ENCODE assay signal across 22 cellular contexts in genomic region chr7:18461785-18462467, GRCh38. TPM values are rescaled to one million over a fixed set of nuclear protein-coding genes. Genes with fewer than 3 reads are reported as not detected.
A peak's percentile ranks its signal among the peaks of the same experiment; 100 is the strongest.
DNase-seq lines count a peak whose midpoint lies in the region; ATAC-seq, FAIRE-seq and TF ChIP-seq lines count a peak whose summit lies in the region.
"Had no signal": no experiment of that assay in that cellular context is flagged by ENCODE, and none has a peak within 500 bp of the region (broad histone marks: within the 10 kb centered on the region; RNA-seq: fewer than 3 reads in every experiment).

No MANE protein-coding gene starts in this region.

- H3K4me1 ChIP-seq in foreskin keratinocyte = peaks cover 2% of the 10 kb centered on the region
- H3K4me1 ChIP-seq in body of pancreas = no peaks in the 10 kb centered on the region
- H3K4me1 ChIP-seq: colonic mucosa, right atrium auricular region, upper lobe of right lung had no signal

- H3K36me3 ChIP-seq in body of pancreas (replicated peaks in 1 of 2; ENCODE audit: insufficient read depth in 1 of 2, low read depth in 2 of 2) = no peaks in the 10 kb centered on the region
- H3K36me3 ChIP-seq: colonic mucosa, right atrium auricular region, stomach, upper lobe of right lung had no signal

- DNase-seq in GM10266 (ENCODE audit: extremely low spot score) (peak; percentile 18), H54 (ENCODE audit: insufficient read length, low spot score) (no peak), NCI-H2196 treated with DMSO at 0.1 percent for 48 hours (lab: John Stamatoyannopoulos, UW; ENCODE audit: unreplicated experiment) (no peak), HuH-7 (ENCODE audit: low spot score) (no peak), foreskin keratinocyte (no peak), body of pancreas (no peak)
- DNase-seq: ACHN; activated CD4-positive, alpha-beta T cell treated with anti-CD3 and anti-CD28 coated beads, Interleukin-2, amount 10 ng/mL, durations not matched to agents 7 days and 5 days; activated T-cell treated with anti-CD3 and anti-CD28 coated beads for 4 hours; colonic mucosa; DMS53; Kasumi-1; left cardiac atrium; NCI-H1105; NCI-H2171; NCI-H774; stimulated activated CD4-positive, alpha-beta T cell treated with anti-CD3 and anti-CD28 coated beads, Interleukin-15, amount 100 ng/mL, for 24 hours; stomach; upper lobe of right lung had no signal

- TF ChIP-seq CTCF in GM10266 (IDR thresholded peaks at IDR 0.05; ENCODE audit: control insufficient read depth, insufficient read depth, low read depth, missing control alignments) (no peak), foreskin keratinocyte (conservative IDR thresholded peaks at IDR 0.05) (no peak), body of pancreas (IDR thresholded peaks at IDR 0.05) (no peak)

- 55 to 64% methylated on average over 3 of the region's 3 CpGs for WGBS in body of pancreas, 2 donors

- TF ChIP-seq POLR2A in H54 (IDR thresholded peaks at IDR 0.05; ENCODE audit: low read depth, low read length) = no peak
- TF ChIP-seq POLR2A in body of pancreas (IDR thresholded peaks at IDR 0.05) = no peak

- H3K4me3 ChIP-seq in body of pancreas = no peak overlapping the region
- H3K4me3 ChIP-seq: colonic mucosa, right atrium auricular region, stomach, upper lobe of right lung had no signal

- H3K27ac ChIP-seq in foreskin keratinocyte (no peak overlapping the region), body of pancreas (no peak overlapping the region)
- H3K27ac ChIP-seq: colonic mucosa, right atrium auricular region, stomach, upper lobe of right lung had no signal

- peak; percentile 65 for ATAC-seq in GM18868 (IDR thresholded peaks at IDR 0.05; ENCODE audit: unreplicated experiment)
- peak; percentile 67 for ATAC-seq in HG03520 (IDR thresholded peaks at IDR 0.05; ENCODE audit: unreplicated experiment)
- no peak for ATAC-seq in foreskin keratinocyte
- no peak for ATAC-seq in body of pancreas
- ATAC-seq: left cardiac atrium, upper lobe of right lung had no signal

- intact Hi-C loops in body of pancreas (cut with DNase I) = no loop called here

- FAIRE-seq in H54 (lab: Jason Lieb, UNC) = peak; percentile 62

- no peaks in the 10 kb centered on the region for H3K9me3 ChIP-seq in body of pancreas
- H3K9me3 ChIP-seq: colonic mucosa, right atrium auricular region, stomach, upper lobe of right lung had no signal

- H3K27me3 ChIP-seq in foreskin keratinocyte = no peaks in the 10 kb centered on the region
- no peaks in the 10 kb centered on the region for H3K27me3 ChIP-seq in body of pancreas
- H3K27me3 ChIP-seq: colonic mucosa, right atrium auricular region, stomach, upper lobe of right lung had no signal

RNA-seq across cellular contexts. Expression of gene HDAC9, which starts 33.6 kb away (rescaled TPM):
- total RNA-seq in foreskin keratinocyte = 19.5 and 24.9 TPM in 2 replicates
- 3.1 and 3.5 TPM in 2 replicates for polyA plus RNA-seq in foreskin keratinocyte
- total RNA-seq in body of pancreas = 10 to 100 TPM in 1 of 2 donors, 1 to 10 TPM in 1; 4.9 to 12.9 TPM

Comparison
In these comparisons a context has a peak if more than half of its experiments do, and no peak if none do; other contexts are left out.
1. ATAC-seq: peak in GM18868 (single experiment) and HG03520 (single experiment); none in foreskin keratinocyte (single experiment) and body of pancreas (single experiment).